8 cellular contexts compared by ENCODE assay signal in genomic region chr7:74083928-74084721, GRCh38. TPM values are rescaled to one million over a fixed set of nuclear protein-coding genes. Genes with fewer than 3 reads are reported as not detected.
DNase-seq lines count a peak whose midpoint lies in the region; ATAC-seq and TF ChIP-seq lines count a peak whose summit lies in the region.

No MANE protein-coding gene starts in this region.

- TF ChIP-seq POLR2A in Peyer's patch (IDR thresholded peaks at IDR 0.05), result no peak

- no peak overlapping the region for H3K27ac Mint-ChIP-seq in CD4-positive, CD25-positive, alpha-beta regulatory T cell
- peak overlapping the region; percentile 70 to 94 (median 88) for H3K27ac Mint-ChIP-seq in brain

- H3K4me1 ChIP-seq in CD4-positive, CD25-positive, alpha-beta regulatory T cell (ENCODE audit: control insufficient read depth, insufficient read depth, low read length, poor library complexity, severe bottlenecking), result peaks cover 20% of the 10 kb centered on the region
- H3K4me1 ChIP-seq in Peyer's patch, result peaks cover 0 to 19% (median 12%) of the 10 kb centered on the region in 4 donors

- no peak for TF ChIP-seq CTCF in Peyer's patch (IDR thresholded peaks at IDR 0.05)
- TF ChIP-seq CTCF in brain (conservative IDR thresholded peaks at IDR 0.05), result no peak
- TF ChIP-seq CTCF in kidney epithelial cell (IDR thresholded peaks at IDR 0.05; ENCODE audit: insufficient read depth, low read length, poor library complexity, severe bottlenecking), result no peak

- H3K36me3 Mint-ChIP-seq in CD4-positive, CD25-positive, alpha-beta regulatory T cell, result no peaks in the 10 kb centered on the region
- H3K36me3 Mint-ChIP-seq in brain, result peaks cover 32% of the 10 kb centered on the region

- no peaks in the 10 kb centered on the region for H3K36me3 ChIP-seq in CD4-positive, CD25-positive, alpha-beta regulatory T cell (ENCODE audit: control insufficient read depth, insufficient read depth, low read length)
- H3K36me3 ChIP-seq in Peyer's patch (no peaks in the 10 kb centered on the region), kidney epithelial cell (ENCODE audit: control insufficient read depth, insufficient read depth, low read length) (peaks cover 5% of the 10 kb centered on the region)

- no peaks in the 10 kb centered on the region for H3K27me3 ChIP-seq in CD4-positive, CD25-positive, alpha-beta regulatory T cell (ENCODE audit: control insufficient read depth, insufficient read depth, low read length)
- no peaks in the 10 kb centered on the region for H3K27me3 ChIP-seq in Peyer's patch
- no peaks in the 10 kb centered on the region for H3K27me3 ChIP-seq in kidney epithelial cell (ENCODE audit: control insufficient read depth, insufficient read depth, low read length)

- no peaks in the 10 kb centered on the region for H3K27me3 Mint-ChIP-seq in CD4-positive, CD25-positive, alpha-beta regulatory T cell
- no peaks in the 10 kb centered on the region for H3K27me3 Mint-ChIP-seq in brain

- no peaks in the 10 kb centered on the region for H3K9me3 ChIP-seq in CD4-positive, CD25-positive, alpha-beta regulatory T cell (ENCODE audit: control insufficient read depth in 2 of 2, low read length in 2 of 2)
- H3K9me3 ChIP-seq in Peyer's patch, result no peaks in the 10 kb centered on the region

- no peak overlapping the region for H3K27ac ChIP-seq in CD4-positive, CD25-positive, alpha-beta regulatory T cell (ENCODE audit: insufficient read depth, low read length, poor library complexity, severe bottlenecking)
- H3K27ac ChIP-seq in Peyer's patch, result peak overlapping the region; percentile 44 to 76 (median 57)

- H3K9me3 Mint-ChIP-seq in CD4-positive, CD25-positive, alpha-beta regulatory T cell, result no peaks in the 10 kb centered on the region
- peaks cover 0 to 4% (median 0%) of the 10 kb centered on the region in 5 experiments for H3K9me3 Mint-ChIP-seq in brain

- H3K4me1 Mint-ChIP-seq in CD4-positive, CD25-positive, alpha-beta regulatory T cell, result peaks cover 0 to 24% (median 0%) of the 10 kb centered on the region in 4 donors
- H3K4me1 Mint-ChIP-seq in brain, result peaks cover 33% of the 10 kb centered on the region

- H3K4me3 Mint-ChIP-seq in CD4-positive, CD25-positive, alpha-beta regulatory T cell, result peak overlapping the region; percentile 82 to 86 (median 84)
- H3K4me3 Mint-ChIP-seq in brain, result peak overlapping the region; percentile 85 to 90 (median 86)

- DNase-seq in CD4-positive, CD25-positive, alpha-beta regulatory T cell, result peak in 2 of 3 donors; percentile 18 to 70
- DNase-seq in Peyer's patch (peak in 1 of 3 donors; percentile 71), kidney epithelial cell (ENCODE audit: low read depth) (no peak), occipital lobe (lab: John Stamatoyannopoulos, UW) (no peak)
- peak; percentile 30 for DNase-seq in stimulated activated CD4-positive, alpha-beta T cell treated with anti-CD3 and anti-CD28 coated beads, Interleukin-4, amount 100 ng/mL, for 1 hour

- ATAC-seq in CD4-positive, CD25-positive, alpha-beta regulatory T cell (ENCODE audit: low read depth in 2 of 2), result peak; percentile 59 to 60
- ATAC-seq in GM19395 (IDR thresholded peaks at IDR 0.05; ENCODE audit: unreplicated experiment) (peak; percentile 52), HG03442 (IDR thresholded peaks at IDR 0.05; ENCODE audit: unreplicated experiment) (peak; percentile 37)

- H3K4me3 ChIP-seq in CD4-positive, CD25-positive, alpha-beta regulatory T cell (ENCODE audit: low read depth, low read length), result no peak overlapping the region
- H3K4me3 ChIP-seq in Peyer's patch (peak overlapping the region; percentile 68 to 95 (median 88)), kidney epithelial cell (ENCODE audit: low read depth, low read length) (peak overlapping the region; percentile 77)

RNA-seq across cellular contexts. Expression of gene LIMK1, which starts 0.5 kb away (rescaled TPM):
- total RNA-seq in CD4-positive, CD25-positive, alpha-beta regulatory T cell, result 14.4 TPM
- 1 to 10 TPM; 1.7 to 3.1 (median 2.5) TPM for polyA plus RNA-seq in CD4-positive, CD25-positive, alpha-beta regulatory T cell
- total RNA-seq in Peyer's patch (10 to 100 TPM in 2 of 4 donors, 1 to 10 TPM in 2; 3.7 to 38.0 (median 11.7) TPM), kidney epithelial cell (61.1 and 79.4 TPM in 2 replicates), occipital lobe (14.5 TPM)
- 67.3 TPM for polyA plus RNA-seq in brain (ENCODE audit: insufficient read depth, low read depth, low replicate concordance)

RNA-seq across cellular contexts. Expression of gene ELN, which starts 56.2 kb away (rescaled TPM):
- total RNA-seq in CD4-positive, CD25-positive, alpha-beta regulatory T cell, result 0.35 TPM
- polyA plus RNA-seq in CD4-positive, CD25-positive, alpha-beta regulatory T cell, result not detected
- total RNA-seq in Peyer's patch (100 to 1,000 TPM in 1 of 4 donors, 10 to 100 TPM in 3; 11.5 to 210 (median 27.9) TPM), kidney epithelial cell (0.07 TPM in 1 of 2 replicates, not detected in the other), occipital lobe (10.9 TPM)
- polyA plus RNA-seq in brain (ENCODE audit: insufficient read depth, low read depth, low replicate concordance), result 61.1 TPM

Comparison
In these comparisons a context has a peak if more than half of its experiments do, and no peak if none do; other contexts are left out.
1. DNase-seq: peak in CD4-positive, CD25-positive, alpha-beta regulatory T cell (2 of 3) and stimulated activated CD4-positive, alpha-beta T cell treated with anti-CD3 and anti-CD28 coated beads, Interleukin-4, amount 100 ng/mL, for 1 hour (single experiment); none in kidney epithelial cell (single experiment) and occipital lobe (single experiment).
2. H3K27ac Mint-ChIP-seq: peak in brain (5 of 5); none in CD4-positive, CD25-positive, alpha-beta regulatory T cell (0 of 3).
3. Peak in every context shown above with its lines, with median percentiles within 50 percentile points of each other: ATAC-seq.